18 cellular contexts compared by ENCODE assay signal in the genomic region with DNA sequence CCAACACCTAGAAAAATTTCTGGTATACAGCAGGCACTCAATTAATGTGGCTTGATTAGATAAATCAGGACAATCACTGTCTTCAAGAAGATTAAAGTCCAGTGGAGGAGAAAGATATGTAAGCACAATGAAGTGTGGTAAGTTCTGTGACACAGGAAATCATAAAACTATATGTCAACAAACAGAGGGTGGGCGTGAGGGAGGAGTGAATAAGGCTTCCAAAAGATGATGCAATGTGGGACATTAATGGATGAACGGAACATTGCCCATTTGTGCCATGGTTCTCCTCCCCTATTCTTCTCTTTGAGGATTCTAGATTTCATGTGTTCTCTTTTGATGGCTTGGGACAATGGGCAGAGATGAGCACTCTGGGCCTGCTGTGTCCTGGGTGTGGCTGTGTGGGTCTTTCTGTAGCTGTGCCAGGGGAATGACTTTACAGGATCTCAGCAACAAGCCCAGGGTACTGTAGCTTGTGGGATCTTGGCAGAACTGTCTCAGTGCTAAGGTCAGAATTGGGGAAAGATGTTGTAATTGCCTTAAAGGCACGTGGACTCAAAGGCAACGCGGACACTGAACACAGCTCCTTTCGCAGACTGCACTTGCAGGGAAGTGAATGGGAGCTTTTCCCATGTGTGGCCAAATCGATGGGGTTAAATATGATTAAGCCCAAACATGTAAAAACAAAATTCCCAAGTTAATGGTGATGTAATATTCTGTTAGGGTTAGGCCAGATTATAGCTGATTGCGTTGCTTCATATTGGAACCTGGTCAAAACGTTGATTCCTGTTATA.
A peak's percentile ranks its signal among the peaks of the same experiment; 100 is the strongest.
DNase-seq lines count a peak whose midpoint lies in the region; ATAC-seq, FAIRE-seq and TF ChIP-seq lines count a peak whose summit lies in the region.
"Had no signal": no experiment of that assay in that cellular context is flagged by ENCODE, and none has a peak within 500 bp of the region (broad histone marks: within the 10 kb centered on the region; RNA-seq: fewer than 3 reads in every experiment).

No MANE protein-coding gene starts in this region.

- H3K9me3 Mint-ChIP-seq in MCF 10A (ENCODE audit: unreplicated experiment): no peaks in the 10 kb centered on the region

- TF ChIP-seq POLR2A in breast epithelium (IDR thresholded peaks at IDR 0.05): no peak
- TF ChIP-seq POLR2A in K562 (conservative IDR thresholded peaks at IDR 0.05): no peak

- H3K4me2 ChIP-seq in K562 (ENCODE audit: insufficient read depth, low read length): no peak overlapping the region
- H3K4me2 ChIP-seq: hepatocyte had no signal

- H3K27ac ChIP-seq in breast epithelium (peak overlapping the region in 1 of 2 donors; percentile 28), K562 (ENCODE audit: extremely low read depth, low read depth, low read length) (no peak overlapping the region), right cardiac atrium (ENCODE audit: low read length) (no peak overlapping the region)
- H3K27ac ChIP-seq: hepatocyte, thoracic aorta had no signal

- no peaks in the 10 kb centered on the region for H3K9me3 ChIP-seq in breast epithelium
- peaks cover 4% of the 10 kb centered on the region for H3K9me3 ChIP-seq in K562 (replicated peaks; ENCODE audit: control insufficient read depth, insufficient read depth, low read depth, low read length)
- no peaks in the 10 kb centered on the region for H3K9me3 ChIP-seq in right cardiac atrium (ENCODE audit: control insufficient read depth, low read length)
- H3K9me3 ChIP-seq: HAP-1, thoracic aorta had no signal

- no peak for TF ChIP-seq EP300 in K562 (IDR thresholded peaks at IDR 0.05; ENCODE audit: low read length)

- H3K36me3 ChIP-seq in breast epithelium: no peaks in the 10 kb centered on the region
- no peaks in the 10 kb centered on the region for H3K36me3 ChIP-seq in K562 (ENCODE audit: control insufficient read depth, insufficient read depth, low read length)
- H3K36me3 ChIP-seq: HAP-1, thoracic aorta had no signal

- no peak overlapping the region for H3K4me3 Mint-ChIP-seq in MCF 10A (ENCODE audit: unreplicated experiment)
- H3K4me3 Mint-ChIP-seq: activated CD8-positive, alpha-beta memory T cell treated with anti-CD3 and anti-CD28 coated beads, Interleukin-2, amount 10 ng/mL, durations not matched to agents 7 days and 5 days; activated naive CD8-positive, alpha-beta T cell treated with anti-CD3 and anti-CD28 coated beads, Interleukin-2, amount 10 ng/mL, durations not matched to agents 7 days and 5 days; IgD-negative memory B cell had no signal

- H3K4me3 ChIP-seq in breast epithelium (no peak overlapping the region), K562 (no peak overlapping the region), right cardiac atrium (ENCODE audit: low read length) (no peak overlapping the region)
- H3K4me3 ChIP-seq: HAP-1, hepatocyte, thoracic aorta had no signal

- H3K27me3 ChIP-seq in breast epithelium (no peaks in the 10 kb centered on the region), K562 (ENCODE audit: control insufficient read depth in 2 of 2, insufficient read depth in 2 of 2, low read length in 2 of 2) (no peaks in the 10 kb centered on the region), right cardiac atrium (ENCODE audit: control insufficient read depth, insufficient read depth) (no peaks in the 10 kb centered on the region)
- H3K27me3 ChIP-seq: hepatocyte had no signal

- no peaks in the 10 kb centered on the region for H3K36me3 Mint-ChIP-seq in MCF 10A (ENCODE audit: insufficient read depth, unreplicated experiment)
- H3K36me3 Mint-ChIP-seq: activated CD8-positive, alpha-beta memory T cell treated with anti-CD3 and anti-CD28 coated beads, Interleukin-2, amount 10 ng/mL, durations not matched to agents 7 days and 5 days; activated naive CD8-positive, alpha-beta T cell treated with anti-CD3 and anti-CD28 coated beads, Interleukin-2, amount 10 ng/mL, durations not matched to agents 7 days and 5 days; IgD-negative memory B cell had no signal

- no peaks in the 10 kb centered on the region for H3K27me3 Mint-ChIP-seq in MCF 10A (ENCODE audit: insufficient read depth, unreplicated experiment)
- H3K27me3 Mint-ChIP-seq: activated CD8-positive, alpha-beta memory T cell treated with anti-CD3 and anti-CD28 coated beads, Interleukin-2, amount 10 ng/mL, durations not matched to agents 7 days and 5 days; activated naive CD8-positive, alpha-beta T cell treated with anti-CD3 and anti-CD28 coated beads, Interleukin-2, amount 10 ng/mL, durations not matched to agents 7 days and 5 days; IgD-negative memory B cell had no signal

- no peaks in the 10 kb centered on the region for H4K20me1 ChIP-seq in K562 (replicated peaks; ENCODE audit: control insufficient read depth, insufficient read depth, low read length)

- H3K4me1 Mint-ChIP-seq in MCF 10A (ENCODE audit: insufficient read depth, unreplicated experiment): peaks cover 53% of the 10 kb centered on the region
- H3K4me1 Mint-ChIP-seq: activated CD8-positive, alpha-beta memory T cell treated with anti-CD3 and anti-CD28 coated beads, Interleukin-2, amount 10 ng/mL, durations not matched to agents 7 days and 5 days; activated naive CD8-positive, alpha-beta T cell treated with anti-CD3 and anti-CD28 coated beads, Interleukin-2, amount 10 ng/mL, durations not matched to agents 7 days and 5 days had no signal

- in situ Hi-C loops in K562 (cut with MboI): no loop called here

- no peak for TF ChIP-seq RAD21 in K562 (CRISPR knock-in tag; conservative IDR thresholded peaks at IDR 0.05 in 1 of 2, IDR thresholded peaks at IDR 0.05 in 1 of 2)

- no peaks in the 10 kb centered on the region for H3K9me1 ChIP-seq in K562 (ENCODE audit: control insufficient read depth, insufficient read depth, low read length)

- FAIRE-seq in K562 (lab: Jason Lieb, UNC) (no peak), urothelium cell line (lab: Jason Lieb, UNC) (no peak)
- FAIRE-seq: GM12891, small intestine had no signal

- peak overlapping the region; percentile 33 for H3K27ac Mint-ChIP-seq in MCF 10A (ENCODE audit: low read depth, unreplicated experiment)
- H3K27ac Mint-ChIP-seq: activated CD8-positive, alpha-beta memory T cell treated with anti-CD3 and anti-CD28 coated beads, Interleukin-2, amount 10 ng/mL, durations not matched to agents 7 days and 5 days; activated naive CD8-positive, alpha-beta T cell treated with anti-CD3 and anti-CD28 coated beads, Interleukin-2, amount 10 ng/mL, durations not matched to agents 7 days and 5 days had no signal

- no peaks in the 10 kb centered on the region for H3K79me2 ChIP-seq in K562 (ENCODE audit: control insufficient read depth, insufficient read depth, low read length)
- H3K79me2 ChIP-seq: hepatocyte had no signal

- CTCF ChIA-PET in MCF 10A (lab: Yijun Ruan, JAX): interaction anchor here (0.5 to 1.7 kb wide), 11 partner anchors 9 to 383 kb away, joined by 3 to 7 read pairs (median 3); no protein-coding TSS in a partner anchor
- CTCF ChIA-PET in K562 (lab: Yijun Ruan, JAX; ENCODE audit: low intra/inter-chr PET ratio): no interaction called here

- no peak overlapping the region for H2AFZ ChIP-seq in K562 (ENCODE audit: low read depth, low read length)
- H2AFZ ChIP-seq: hepatocyte had no signal

- TF ChIP-seq CTCF in MCF 10A (IDR thresholded peaks at IDR 0.05; ENCODE audit: unreplicated experiment) (no peak), breast epithelium (IDR thresholded peaks at IDR 0.05) (no peak), K562 (IDR thresholded peaks at IDR 0.05 in 2 of 3, conservative IDR thresholded peaks at IDR 0.05 in 1 of 3; ENCODE audit: insufficient read depth in 2 of 3, low read depth in 1 of 3, low read length in 3 of 3) (no peak)

- POLR2A ChIA-PET in MCF 10A (lab: Yijun Ruan, JAX) (interaction anchor here (0.6 to 3.0 kb wide), 15 partner anchors 10 to 478 kb away, joined by 3 to 6 read pairs (median 3); no protein-coding TSS in a partner anchor), K562 (lab: Yijun Ruan, JAX) (no interaction called here)

- H3K9ac ChIP-seq in K562 (ENCODE audit: insufficient read depth in 1 of 2, low read depth in 2 of 2, low read length in 2 of 2): no peak overlapping the region

- intact Hi-C loops in MCF 10A (cut with micrococcal nuclease) (loop anchor here (5.0 to 10.0 kb wide), 3 partner anchors 230 to 673 kb away; no protein-coding TSS in a partner anchor), breast epithelium (cut with DNase I; ENCODE audit: low total_unique reads) (no loop called here), K562 (cut with micrococcal nuclease) (no loop called here), right cardiac atrium (cut with DNase I) (no loop called here)

- DNase-seq in MCF 10A (ENCODE audit: unreplicated experiment) (peak; percentile 99), breast epithelium (ENCODE audit: low spot score in 2 of 2) (no peak), K562 (ENCODE audit: extremely low read depth in 1 of 4, low spot score in 3 of 4) (no peak), right cardiac atrium (peak in 2 of 3 donors; percentile 16 to 35), urothelium cell line (ENCODE audit: low spot score) (peak; percentile 14), SW 1271 (lab: John Stamatoyannopoulos, UW) (no peak), SHP77 treated with DMSO at 0.1 percent for 48 hours (lab: John Stamatoyannopoulos, UW) (no peak)
- no peak for DNase-seq in activated naive CD4-positive, alpha-beta T cell treated with anti-CD3 and anti-CD28 coated beads, Interleukin-2, amount 50 U/mL, for 16 hours
- DNase-seq: 8988T; activated CD8-positive, alpha-beta memory T cell treated with anti-CD3 and anti-CD28 coated beads, Interleukin-2, amount 10 ng/mL, durations not matched to agents 7 days and 5 days; activated naive CD8-positive, alpha-beta T cell treated with anti-CD3 and anti-CD28 coated beads, Interleukin-2, amount 10 ng/mL, durations not matched to agents 7 days and 5 days; NCI-H2029 treated with DMSO at 0.1 percent for 48 hours; small intestine had no signal

- H3K4me1 ChIP-seq in breast epithelium (no peaks in the 10 kb centered on the region), K562 (replicated peaks in 1 of 2; ENCODE audit: control insufficient read depth in 2 of 2, insufficient read depth in 2 of 2, low read length in 2 of 2) (no peaks in the 10 kb centered on the region), right cardiac atrium (ENCODE audit: control insufficient read depth, insufficient read depth, low read length) (no peaks in the 10 kb centered on the region)
- H3K4me1 ChIP-seq: HAP-1 had no signal

- WGBS in K562 (ENCODE audit: insufficient coverage, low coverage, missing lambda C conversion rate): 2% methylated on average over 9 of the region's 9 CpGs
- 78% methylated on average over 9 of the region's 9 CpGs for WGBS in right cardiac atrium

- ATAC-seq in K562: no peak
- peak; percentile 57 to 59 for ATAC-seq in right cardiac atrium
- ATAC-seq: activated CD8-positive, alpha-beta memory T cell treated with anti-CD3 and anti-CD28 coated beads, Interleukin-2, amount 10 ng/mL, durations not matched to agents 7 days and 5 days had no signal

- TSS peak; percentile 93 for BruUV-seq in MCF 10A (replicated peaks; lab: Mats Ljungman, UMichigan)
- no TSS peak for BruUV-seq in K562 (replicated peaks; lab: Mats Ljungman, UMichigan)

TF ChIP-seq in K562, 482 proteins besides CTCF, POLR2A, EP300 and RAD21 (continues in another document):
- TF ChIP-seq ZNF668 (CRISPR knock-in tag; IDR thresholded peaks at IDR 0.05) (no peak), PCBP1 (IDR thresholded peaks at IDR 0.05; ENCODE audit: low read depth, low read length, poor library complexity, severe bottlenecking) (no peak), ZKSCAN8 (CRISPR knock-in tag; IDR thresholded peaks at IDR 0.05) (peak; percentile 78; the same call in 1 of the 2 replicates)

Comparison
In these comparisons a context has a peak if more than half of its experiments do, and no peak if none do; other contexts are left out.
1. DNase-seq: peak in MCF 10A (single experiment), right cardiac atrium (2 of 3) and urothelium cell line (single experiment); none in breast epithelium (0 of 2), K562 (0 of 4), activated naive CD4-positive, alpha-beta T cell treated with anti-CD3 and anti-CD28 coated beads, Interleukin-2, amount 50 U/mL, for 16 hours (single experiment), SW 1271 (0 of 2) and SHP77 treated with DMSO at 0.1 percent for 48 hours (single experiment).